17 cellular contexts compared by ENCODE assay signal in genomic region chr6:96789871-96790270, GRCh38. TPM values are rescaled to one million over a fixed set of nuclear protein-coding genes. Genes with fewer than 3 reads are reported as not detected.
DNase-seq lines count a peak whose midpoint lies in the region; ATAC-seq, FAIRE-seq and TF ChIP-seq lines count a peak whose summit lies in the region.
"Had no signal": no experiment of that assay in that cellular context is flagged by ENCODE, and none has a peak within 500 bp of the region (broad histone marks: within the 10 kb centered on the region; RNA-seq: fewer than 3 reads in every experiment).

No MANE protein-coding gene starts in this region.

- H3K4me2 ChIP-seq in HCT116 (ENCODE audit: low read length) (no peak overlapping the region), osteoblast (ENCODE audit: insufficient read depth, low read length) (no peak overlapping the region)
- H3K4me2 ChIP-seq: A549 had no signal

- no peak overlapping the region for H3K4me3 Mint-ChIP-seq in glutamatergic neuron (ENCODE audit: unreplicated experiment)
- H3K4me3 Mint-ChIP-seq: CD8-positive, alpha-beta memory T cell; H9 had no signal

- H3K4me1 ChIP-seq in HCT116 (ENCODE audit: control insufficient read depth in 1 of 2, insufficient read depth in 2 of 2, low read length in 2 of 2) = no peaks in the 10 kb centered on the region
- H3K4me1 ChIP-seq in osteoblast (ENCODE audit: insufficient read depth, low read length) = no peaks in the 10 kb centered on the region
- H3K4me1 ChIP-seq: A549, BE2C, Caco-2 had no signal

- TSS peak; percentile 30 for BruUV-seq in HCT116 (replicated peaks; lab: Mats Ljungman, UMichigan)

- TF ChIP-seq CTCF in HCT116 (IDR thresholded peaks at IDR 0.05 in 2 of 3, conservative IDR thresholded peaks at IDR 0.05 in 1 of 3; ENCODE audit: borderline replicate concordance in 1 of 3, insufficient read depth in 1 of 3, low read depth in 2 of 3, low read length in 2 of 3) = no peak
- TF ChIP-seq CTCF in bronchial epithelial cell (IDR thresholded peaks at IDR 0.05; ENCODE audit: insufficient read depth, low read length, severe bottlenecking) = no peak
- no peak for TF ChIP-seq CTCF in glutamatergic neuron (IDR thresholded peaks at IDR 0.05; ENCODE audit: partially characterized antibody, unreplicated experiment)
- no peak for TF ChIP-seq CTCF in osteoblast (IDR thresholded peaks at IDR 0.05; ENCODE audit: extremely low read depth, low read depth, low read length)

- H3K36me3 ChIP-seq in HCT116 (ENCODE audit: control insufficient read depth in 1 of 2, insufficient read depth in 2 of 2, low read length in 2 of 2) = no peaks in the 10 kb centered on the region
- H3K36me3 ChIP-seq in bronchial epithelial cell (ENCODE audit: control insufficient read depth, insufficient read depth, low read length) = no peaks in the 10 kb centered on the region
- no peaks in the 10 kb centered on the region for H3K36me3 ChIP-seq in osteoblast (ENCODE audit: insufficient read depth, low read length)
- H3K36me3 ChIP-seq: BE2C had no signal

- no peaks in the 10 kb centered on the region for H3K36me3 Mint-ChIP-seq in glutamatergic neuron (ENCODE audit: unreplicated experiment)
- H3K36me3 Mint-ChIP-seq: CD8-positive, alpha-beta memory T cell had no signal

- H3K79me2 ChIP-seq in HCT116 (ENCODE audit: insufficient read depth, low read length) = no peaks in the 10 kb centered on the region
- H3K79me2 ChIP-seq in osteoblast (ENCODE audit: insufficient read depth, low read length) = no peaks in the 10 kb centered on the region

- DNase-seq in HCT116 (ENCODE audit: low read depth, low spot score) (no peak), NCI-H69 (lab: John Stamatoyannopoulos, UW) (peak; percentile 30), bronchial epithelial cell (ENCODE audit: low read depth) (peak; percentile 19), NCI-H526 treated with DMSO at 0.1 percent for 48 hours (lab: John Stamatoyannopoulos, UW) (no peak), glutamatergic neuron (no peak), osteoblast (ENCODE audit: insufficient read length, low spot score, missing footprints) (no peak)
- DNase-seq: BE2C; Caco-2; CD8-positive, alpha-beta memory T cell; DND-41; GDM1; GOT3; H9 had no signal

- no peak for TF ChIP-seq POLR2A in HCT116 (IDR thresholded peaks at IDR 0.05; ENCODE audit: borderline replicate concordance, extremely low read depth, insufficient read depth, insufficient read length)

- CTCF ChIA-PET in HCT116 (lab: Charles Lee) = no interaction called here

- FAIRE-seq in bronchial epithelial cell (lab: Jason Lieb, UNC) = no peak
- FAIRE-seq: A549, GM19239, HepG2, HTR-8/SVneo had no signal

- H2AFZ ChIP-seq in HCT116 (ENCODE audit: low read depth, low read length, poor library complexity, severe bottlenecking) (no peak overlapping the region), osteoblast (ENCODE audit: low read length) (no peak overlapping the region)

- no peaks in the 10 kb centered on the region for H3K9me3 ChIP-seq in HCT116 (ENCODE audit: control insufficient read depth in 1 of 2, insufficient read depth in 1 of 2, low read depth in 1 of 2, low read length in 2 of 2)
- no peaks in the 10 kb centered on the region for H3K9me3 ChIP-seq in osteoblast (ENCODE audit: low read depth, low read length)
- H3K9me3 ChIP-seq: A549, BE2C, Caco-2 had no signal

- H3K9me3 Mint-ChIP-seq in glutamatergic neuron (ENCODE audit: unreplicated experiment) = peaks cover 2% of the 10 kb centered on the region

- H3K27ac Mint-ChIP-seq in glutamatergic neuron (ENCODE audit: unreplicated experiment) = no peak overlapping the region
- H3K27ac Mint-ChIP-seq: H9 had no signal

- no peak for ATAC-seq in HCT116
- ATAC-seq: A549, HepG2 had no signal

- H3K4me1 Mint-ChIP-seq in glutamatergic neuron (ENCODE audit: low read depth, unreplicated experiment) = peaks cover 3% of the 10 kb centered on the region
- H3K4me1 Mint-ChIP-seq: CD8-positive, alpha-beta memory T cell had no signal

- no peaks in the 10 kb centered on the region for H4K20me1 ChIP-seq in HCT116 (ENCODE audit: insufficient read depth)
- no peaks in the 10 kb centered on the region for H4K20me1 ChIP-seq in osteoblast (ENCODE audit: insufficient read depth, low read length)

- H3K27ac ChIP-seq in HCT116 (ENCODE audit: low read depth, low read length) (no peak overlapping the region), osteoblast (ENCODE audit: low read depth, low read length) (no peak overlapping the region)
- H3K27ac ChIP-seq: A549 had no signal

- TF ChIP-seq RAD21 in HCT116 (IDR thresholded peaks at IDR 0.05; ENCODE audit: low read depth) = no peak

- no peaks in the 10 kb centered on the region for H3K9me2 ChIP-seq in HCT116 (ENCODE audit: insufficient read depth)

- RAD21 ChIA-PET in HCT116 (lab: Charles Lee; ENCODE audit: low non-redundant PET in 1 of 2, low total read pairs in 2 of 2, uncharacterized antibody in 2 of 2, unreplicated experiment in 2 of 2) = no interaction called here

- intact Hi-C loops in HCT116 (cut with micrococcal nuclease) = no loop called here

- no peak overlapping the region for H3K9ac ChIP-seq in HCT116 (ENCODE audit: low read length)

- POLR2A ChIA-PET in HCT116 (lab: Charles Lee) = no interaction called here

- no peaks in the 10 kb centered on the region for H3K27me3 Mint-ChIP-seq in glutamatergic neuron (ENCODE audit: unreplicated experiment)

- H3K27me3 ChIP-seq in HCT116 (ENCODE audit: insufficient read depth, low read length) (no peaks in the 10 kb centered on the region), bronchial epithelial cell (ENCODE audit: control insufficient read depth, insufficient read depth, low read length) (no peaks in the 10 kb centered on the region), osteoblast (ENCODE audit: insufficient read depth, low read length) (no peaks in the 10 kb centered on the region)
- H3K27me3 ChIP-seq: BE2C had no signal

- H3K4me3 ChIP-seq in HCT116 (replicated peaks in 1 of 2; ENCODE audit: low read depth in 1 of 2, low read length in 2 of 2) (no peak overlapping the region), bronchial epithelial cell (ENCODE audit: low read depth, low read length) (no peak overlapping the region), osteoblast (ENCODE audit: insufficient read depth, low read length) (no peak overlapping the region)
- H3K4me3 ChIP-seq: A549 had no signal

TF ChIP-seq in HCT116, 20 proteins besides CTCF, POLR2A, EP300 and RAD21:
- TF ChIP-seq YY1 (IDR thresholded peaks at IDR 0.05; ENCODE audit: extremely low read depth, insufficient replicate concordance, low read depth, low read length) (no peak), POLR2AphosphoS5 (IDR thresholded peaks at IDR 0.05; ENCODE audit: low read depth, low read length) (no peak), ZNF274 (IDR thresholded peaks at IDR 0.05; ENCODE audit: low read depth, low read length) (no peak), CEBPB (IDR thresholded peaks at IDR 0.05; ENCODE audit: low read depth) (no peak), ZBTB33 (IDR thresholded peaks at IDR 0.05; ENCODE audit: extremely low read depth, insufficient replicate concordance, low read length) (no peak), EZH2phosphoT487 (IDR thresholded peaks at IDR 0.05; ENCODE audit: borderline replicate concordance) (no peak), ATF3 (IDR thresholded peaks at IDR 0.05) (no peak), SP1 (IDR thresholded peaks at IDR 0.05; ENCODE audit: low read depth) (no peak), MAX (IDR thresholded peaks at IDR 0.05) (no peak), JUND (IDR thresholded peaks at IDR 0.05) (no peak), FOSL1 (IDR thresholded peaks at IDR 0.05; ENCODE audit: low read depth) (no peak), SRF (IDR thresholded peaks at IDR 0.05; ENCODE audit: low read depth) (no peak), ELF1 (IDR thresholded peaks at IDR 0.05; ENCODE audit: borderline replicate concordance, low read depth) (no peak), EGR1 (IDR thresholded peaks at IDR 0.05; ENCODE audit: low read depth) (no peak), ZFX (IDR thresholded peaks at IDR 0.05) (no peak)
TF ChIP-seq in HCT116: peak in this region for 0.

RNA-seq across cellular contexts. Expression of gene GPR63, which starts 47.4 kb away (rescaled TPM):
- total RNA-seq in HCT116 (2021; ENCODE audit: unreplicated experiment) (3.5 TPM), bronchial epithelial cell (0.38 and 0.53 TPM in 2 replicates), glutamatergic neuron (ENCODE audit: unreplicated experiment) (6.6 TPM), osteoblast (under 0.01 TPM in 2 replicates)
- polyA plus RNA-seq in HCT116 (2012) = 0.84 and 1.3 TPM in 2 replicates

Comparison
In these comparisons a context has a peak if more than half of its experiments do, and no peak if none do; other contexts are left out.
1. DNase-seq: peak in NCI-H69 (single experiment) and bronchial epithelial cell (single experiment); none in HCT116 (single experiment), NCI-H526 treated with DMSO at 0.1 percent for 48 hours (single experiment), glutamatergic neuron (single experiment) and osteoblast (single experiment).